Comparison of ENCODE assay signal across 16 cellular contexts in genomic region chr20:25749667-25750066, GRCh38. TPM values are rescaled to one million over a fixed set of nuclear protein-coding genes. Genes with fewer than 3 reads are reported as not detected.
DNase-seq lines count a peak whose midpoint lies in the region; ATAC-seq lines count a peak whose summit lies in the region.
"Had no signal": no experiment of that assay in that cellular context is flagged by ENCODE, and none has a peak within 500 bp of the region (broad histone marks: within the 10 kb centered on the region; RNA-seq: fewer than 3 reads in every experiment).

No MANE protein-coding gene starts in this region.

- no peaks in the 10 kb centered on the region for H3K36me3 ChIP-seq in CD4-positive, CD25-positive, alpha-beta regulatory T cell (ENCODE audit: control insufficient read depth, insufficient read depth, low read length)

- peaks cover 2% of the 10 kb centered on the region for H3K27me3 Mint-ChIP-seq in activated CD4-positive, alpha-beta T cell treated with anti-CD3 and anti-CD28 coated beads, Interleukin-2, amount 10 ng/mL, durations not matched to agents 24 days and 14 days
- H3K27me3 Mint-ChIP-seq in CD4-positive, CD25-positive, alpha-beta regulatory T cell: no peaks in the 10 kb centered on the region
- no peaks in the 10 kb centered on the region for H3K27me3 Mint-ChIP-seq in central memory CD8-positive, alpha-beta T cell
- H3K27me3 Mint-ChIP-seq in natural killer cell treated with Interleukin-12 subunit alpha and Interleukin-12 subunit beta and Interleukin-15 and Interleukin-18, amount 100 ng/mL, for 72 hours: no peaks in the 10 kb centered on the region

- H3K4me3 Mint-ChIP-seq in activated CD4-positive, alpha-beta T cell treated with anti-CD3 and anti-CD28 coated beads, Interleukin-2, amount 10 ng/mL, durations not matched to agents 24 days and 14 days: peak overlapping the region; percentile 31
- peak overlapping the region in 3 of 4 donors; percentile 30 to 77 (median 42) for H3K4me3 Mint-ChIP-seq in CD4-positive, CD25-positive, alpha-beta regulatory T cell
- peak overlapping the region; percentile 78 for H3K4me3 Mint-ChIP-seq in central memory CD8-positive, alpha-beta T cell
- H3K4me3 Mint-ChIP-seq in natural killer cell treated with Interleukin-12 subunit alpha and Interleukin-12 subunit beta and Interleukin-15 and Interleukin-18, amount 100 ng/mL, for 72 hours: peak overlapping the region; percentile 25

- H3K27ac ChIP-seq in CD4-positive, CD25-positive, alpha-beta regulatory T cell (ENCODE audit: insufficient read depth, low read length, poor library complexity, severe bottlenecking): no peak overlapping the region
- H3K27ac ChIP-seq: C4-2B had no signal

- no peaks in the 10 kb centered on the region for H3K27me3 ChIP-seq in CD4-positive, CD25-positive, alpha-beta regulatory T cell (ENCODE audit: control insufficient read depth, insufficient read depth, low read length)

- no peak overlapping the region for H3K27ac Mint-ChIP-seq in activated CD4-positive, alpha-beta T cell treated with anti-CD3 and anti-CD28 coated beads, Interleukin-2, amount 10 ng/mL, durations not matched to agents 24 days and 14 days
- H3K27ac Mint-ChIP-seq in CD4-positive, CD25-positive, alpha-beta regulatory T cell: no peak overlapping the region
- H3K27ac Mint-ChIP-seq in central memory CD8-positive, alpha-beta T cell (ENCODE audit: low read depth): no peak overlapping the region
- no peak overlapping the region for H3K27ac Mint-ChIP-seq in natural killer cell treated with Interleukin-12 subunit alpha and Interleukin-12 subunit beta and Interleukin-15 and Interleukin-18, amount 100 ng/mL, for 72 hours

- ATAC-seq in CD4-positive, CD25-positive, alpha-beta regulatory T cell (ENCODE audit: low read depth in 2 of 2): no peak
- ATAC-seq in central memory CD8-positive, alpha-beta T cell (replicated peaks; ENCODE audit: extremely low read depth, poor library complexity, severe bottlenecking): no peak
- ATAC-seq in natural killer cell treated with Interleukin-12 subunit alpha and Interleukin-12 subunit beta and Interleukin-15 and Interleukin-18, amount 100 ng/mL, for 72 hours: no peak

- no peak overlapping the region for H3K4me3 ChIP-seq in CD4-positive, CD25-positive, alpha-beta regulatory T cell (ENCODE audit: low read depth, low read length)

- DNase-seq in activated CD4-positive, alpha-beta T cell treated with anti-CD3 and anti-CD28 coated beads, Interleukin-2, amount 10 ng/mL, durations not matched to agents 24 days and 14 days: no peak
- DNase-seq in activated CD4-positive, alpha-beta T cell treated with anti-CD3 and anti-CD28 coated beads for 48 hours: no peak
- no peak for DNase-seq in CD4-positive, CD25-positive, alpha-beta regulatory T cell
- no peak for DNase-seq in central memory CD8-positive, alpha-beta T cell (ENCODE audit: low spot score in 2 of 2)
- no peak for DNase-seq in natural killer cell treated with Interleukin-12 subunit alpha and Interleukin-12 subunit beta and Interleukin-15 and Interleukin-18, amount 100 ng/mL, for 72 hours (ENCODE audit: low spot score)
- no peak for DNase-seq in 8988T
- DNase-seq in NCI-H2171 (lab: John Stamatoyannopoulos, UW): no peak
- DNase-seq: AML-193, DMS79, MV-4-11, NCI-H1105 treated with DMSO at 0.1 percent for 48 hours, NCI-H2081, NCI-H2171 treated with DMSO at 0.1 percent for 48 hours, NCI-H526, OCI-M1 had no signal

- H3K9me3 Mint-ChIP-seq in activated CD4-positive, alpha-beta T cell treated with anti-CD3 and anti-CD28 coated beads, Interleukin-2, amount 10 ng/mL, durations not matched to agents 24 days and 14 days: no peaks in the 10 kb centered on the region
- H3K9me3 Mint-ChIP-seq in CD4-positive, CD25-positive, alpha-beta regulatory T cell: no peaks in the 10 kb centered on the region
- H3K9me3 Mint-ChIP-seq in central memory CD8-positive, alpha-beta T cell: no peaks in the 10 kb centered on the region
- no peaks in the 10 kb centered on the region for H3K9me3 Mint-ChIP-seq in natural killer cell treated with Interleukin-12 subunit alpha and Interleukin-12 subunit beta and Interleukin-15 and Interleukin-18, amount 100 ng/mL, for 72 hours

- H3K9me3 ChIP-seq in CD4-positive, CD25-positive, alpha-beta regulatory T cell (ENCODE audit: control insufficient read depth in 2 of 2, low read length in 2 of 2): no peaks in the 10 kb centered on the region

- H3K4me1 ChIP-seq in CD4-positive, CD25-positive, alpha-beta regulatory T cell (ENCODE audit: control insufficient read depth, insufficient read depth, low read length, poor library complexity, severe bottlenecking): peaks cover 4% of the 10 kb centered on the region

- intact Hi-C loops in activated CD4-positive, alpha-beta T cell treated with anti-CD3 and anti-CD28 coated beads, Interleukin-2, amount 10 ng/mL, durations not matched to agents 24 days and 14 days (cut with micrococcal nuclease): loop anchor here (5.0 kb wide), 1 partner anchor 52 kb away; the partner anchor contains the start of gene ZNF337

- H3K4me1 Mint-ChIP-seq in activated CD4-positive, alpha-beta T cell treated with anti-CD3 and anti-CD28 coated beads, Interleukin-2, amount 10 ng/mL, durations not matched to agents 24 days and 14 days: peaks cover 12% of the 10 kb centered on the region
- peaks cover 0 to 18% (median 3%) of the 10 kb centered on the region in 4 donors for H3K4me1 Mint-ChIP-seq in CD4-positive, CD25-positive, alpha-beta regulatory T cell
- H3K4me1 Mint-ChIP-seq in central memory CD8-positive, alpha-beta T cell: peaks cover 17% of the 10 kb centered on the region
- peaks cover 2 to 14% of the 10 kb centered on the region in 2 donors for H3K4me1 Mint-ChIP-seq in natural killer cell treated with Interleukin-12 subunit alpha and Interleukin-12 subunit beta and Interleukin-15 and Interleukin-18, amount 100 ng/mL, for 72 hours (ENCODE audit: low read depth in 2 of 2)

- no peaks in the 10 kb centered on the region for H3K36me3 Mint-ChIP-seq in activated CD4-positive, alpha-beta T cell treated with anti-CD3 and anti-CD28 coated beads, Interleukin-2, amount 10 ng/mL, durations not matched to agents 24 days and 14 days (ENCODE audit: low read depth)
- H3K36me3 Mint-ChIP-seq in CD4-positive, CD25-positive, alpha-beta regulatory T cell: no peaks in the 10 kb centered on the region
- H3K36me3 Mint-ChIP-seq in central memory CD8-positive, alpha-beta T cell (ENCODE audit: insufficient read depth): peaks cover 3% of the 10 kb centered on the region
- no peaks in the 10 kb centered on the region for H3K36me3 Mint-ChIP-seq in natural killer cell treated with Interleukin-12 subunit alpha and Interleukin-12 subunit beta and Interleukin-15 and Interleukin-18, amount 100 ng/mL, for 72 hours

RNA-seq across cellular contexts. Expression of gene ZNF337, which starts 53.0 kb away (rescaled TPM):
- total RNA-seq in activated CD4-positive, alpha-beta T cell treated with anti-CD3 and anti-CD28 coated beads, Interleukin-2, amount 10 ng/mL, durations not matched to agents 24 days and 14 days: 15.7 and 16.1 TPM in 2 replicates
- total RNA-seq in CD4-positive, CD25-positive, alpha-beta regulatory T cell: 18.1 TPM
- 10 to 100 TPM in 3 of 4 donors, 1 to 10 TPM in 1; 7.1 to 15.9 (median 11.0) TPM for polyA plus RNA-seq in CD4-positive, CD25-positive, alpha-beta regulatory T cell
- total RNA-seq in natural killer cell treated with Interleukin-12 subunit alpha and Interleukin-12 subunit beta and Interleukin-15 and Interleukin-18, amount 100 ng/mL, for 72 hours: 10 to 100 TPM; 15.3 to 21.5 TPM

Comparison
In these comparisons a context has a peak if more than half of its experiments do, and no peak if none do; other contexts are left out.
1. H3K4me3 Mint-ChIP-seq: peak in every context shown above with its lines; median percentile 78 in central memory CD8-positive, alpha-beta T cell; 42 in CD4-positive, CD25-positive, alpha-beta regulatory T cell; 31 in activated CD4-positive, alpha-beta T cell treated with anti-CD3 and anti-CD28 coated beads, Interleukin-2, amount 10 ng/mL, durations not matched to agents 24 days and 14 days; 25 in natural killer cell treated with Interleukin-12 subunit alpha and Interleukin-12 subunit beta and Interleukin-15 and Interleukin-18, amount 100 ng/mL, for 72 hours.